26 cellular contexts compared by ENCODE assay signal in genomic region chr2:20994130-20994529, GRCh38. TPM values are rescaled to one million over a fixed set of nuclear protein-coding genes. Genes with fewer than 3 reads are reported as not detected.
DNase-seq lines count a peak whose midpoint lies in the region; ATAC-seq and TF ChIP-seq lines count a peak whose summit lies in the region.
"Had no signal": no experiment of that assay in that cellular context is flagged by ENCODE, and none has a peak within 500 bp of the region (broad histone marks: within the 10 kb centered on the region; RNA-seq: fewer than 3 reads in every experiment).

No MANE protein-coding gene starts in this region.

- WGBS in mesodermal cell (ENCODE audit: insufficient coverage in 2 of 2), 2 experiments: 84 to 88% methylated on average over 4 to 5 of the region's 5 CpGs

- H3K4me1 ChIP-seq in ascending aorta: peaks cover 8 to 22% of the 10 kb centered on the region in 2 donors
- peaks cover 19% of the 10 kb centered on the region for H3K4me1 ChIP-seq in mesodermal cell (ENCODE audit: control insufficient read depth, insufficient read depth, low read length, poor library complexity, severe bottlenecking)
- H3K4me1 ChIP-seq in HAP-1: no peaks in the 10 kb centered on the region

- intact Hi-C loops in ascending aorta (cut with DNase I): no loop called here

- ATAC-seq in HG02610 (IDR thresholded peaks at IDR 0.05; ENCODE audit: unreplicated experiment): peak; percentile 74
- ATAC-seq: left lobe of liver; naive thymus-derived CD8-positive, alpha-beta T cell had no signal

- in situ Hi-C loops in GM13977 (cut with MboI; ENCODE audit: low pct_unique_long_range_greater_than_20kb, low sequenced_read_pairs, unreplicated experiment) (no loop called here), HAP-1 (cut with MboI; ENCODE audit: low sequenced_read_pairs) (no loop called here)

- H3K27ac ChIP-seq in ascending aorta: peak overlapping the region; percentile 44 to 50
- peak overlapping the region; percentile 23 for H3K27ac ChIP-seq in mesodermal cell (ENCODE audit: low read depth, low read length, severe bottlenecking)
- H3K27ac ChIP-seq: BLaER1, epithelial cell of prostate, PC-9, vagina had no signal

- peak; percentile 19 for DNase-seq in GM13977 (ENCODE audit: low spot score)
- no peak for DNase-seq in ascending aorta (ENCODE audit: low spot score in 2 of 2)
- no peak for DNase-seq in GM10266 (ENCODE audit: extremely low spot score)
- DNase-seq in DMS 273 treated with DMSO at 0.1 percent for 48 hours (lab: John Stamatoyannopoulos, UW): no peak
- DNase-seq in D341Med (ENCODE audit: low spot score): no peak
- DNase-seq in HAP-1 (ENCODE audit: low spot score in 2 of 2): no peak
- DNase-seq: activated CD4-positive, alpha-beta T cell treated with anti-CD3 and anti-CD28 coated beads, Interleukin-2, amount 50 U/mL, for 4 hours; activated CD8-positive, alpha-beta memory T cell treated with anti-CD3 and anti-CD28 coated beads, Interleukin-2, amount 50 U/mL, for 48 hours; DND-41; MG63; naive thymus-derived CD8-positive, alpha-beta T cell; NCI-H1417 treated with DMSO at 0.1 percent for 48 hours; NCI-H510A; PC-9; Right ventricle myocardium superior; stimulated activated CD4-positive, alpha-beta T cell treated with anti-CD3 and anti-CD28 coated beads, Interleukin-4, amount 100 ng/mL, for 24 hours; stimulated activated naive B cell treated with anti-CD40 and anti-IgM and Interleukin-4, amounts not matched to agents 10 μg/mL and 1 μg/mL and 100 μg/mL, for 72 hours; T-helper 9 cell had no signal

- H3K36me3 ChIP-seq in ascending aorta: no peaks in the 10 kb centered on the region
- no peaks in the 10 kb centered on the region for H3K36me3 ChIP-seq in mesodermal cell (ENCODE audit: control insufficient read depth, insufficient read depth, low read length)
- no peaks in the 10 kb centered on the region for H3K36me3 ChIP-seq in HAP-1 (replicated peaks)
- H3K36me3 ChIP-seq: BLaER1, MG63, vagina had no signal

- TF ChIP-seq CTCF in GM13977 (IDR thresholded peaks at IDR 0.05; ENCODE audit: extremely low read depth, insufficient read depth, missing control alignments): no peak
- no peak for TF ChIP-seq CTCF in ascending aorta (IDR thresholded peaks at IDR 0.05)
- no peak for TF ChIP-seq CTCF in GM10266 (IDR thresholded peaks at IDR 0.05; ENCODE audit: control insufficient read depth, insufficient read depth, low read depth, missing control alignments)

- H3K27me3 ChIP-seq in ascending aorta (no peaks in the 10 kb centered on the region), HAP-1 (ENCODE audit: low read depth) (no peaks in the 10 kb centered on the region)
- H3K27me3 ChIP-seq: BLaER1, MG63, vagina had no signal

- no peaks in the 10 kb centered on the region for H3K9me3 ChIP-seq in ascending aorta
- no peaks in the 10 kb centered on the region for H3K9me3 ChIP-seq in mesodermal cell (ENCODE audit: control insufficient read depth, low read length)
- no peaks in the 10 kb centered on the region for H3K9me3 ChIP-seq in HAP-1
- H3K9me3 ChIP-seq: BLaER1, MG63, vagina had no signal

- H3K4me3 ChIP-seq in ascending aorta: no peak overlapping the region
- no peak overlapping the region for H3K4me3 ChIP-seq in mesodermal cell (ENCODE audit: extremely low read depth, insufficient read depth, low read length, poor library complexity, severe bottlenecking)
- H3K4me3 ChIP-seq in HAP-1: no peak overlapping the region
- H3K4me3 ChIP-seq: BLaER1, MG63, PC-9, vagina had no signal

RNA-seq across cellular contexts. Expression of gene APOB, which starts 49.7 kb away (rescaled TPM):
- total RNA-seq in ascending aorta: 8.5 TPM
- 0.44 TPM for polyA plus RNA-seq in mesodermal cell (2013, experiment 1 of 2)
- polyA plus RNA-seq in mesodermal cell (2013, experiment 2 of 2): 0.40 TPM
- total RNA-seq: activated T-helper 2 cell treated with anti-CD3 and anti-CD28 coated beads, Interferon-gamma antibody, Interleukin-2, Interleukin-4, amounts not matched to agents 10 μg/mL and 5 μg/mL and 100 μg/mL, durations not matched to agents 14 hours and 24 hours and 36 hours; H4; naive thymus-derived CD8-positive, alpha-beta T cell; PC-9; vagina had no signal
- polyA plus RNA-seq: naive thymus-derived CD8-positive, alpha-beta T cell had no signal
